16 cellular contexts compared by ENCODE assay signal in the genomic region with DNA sequence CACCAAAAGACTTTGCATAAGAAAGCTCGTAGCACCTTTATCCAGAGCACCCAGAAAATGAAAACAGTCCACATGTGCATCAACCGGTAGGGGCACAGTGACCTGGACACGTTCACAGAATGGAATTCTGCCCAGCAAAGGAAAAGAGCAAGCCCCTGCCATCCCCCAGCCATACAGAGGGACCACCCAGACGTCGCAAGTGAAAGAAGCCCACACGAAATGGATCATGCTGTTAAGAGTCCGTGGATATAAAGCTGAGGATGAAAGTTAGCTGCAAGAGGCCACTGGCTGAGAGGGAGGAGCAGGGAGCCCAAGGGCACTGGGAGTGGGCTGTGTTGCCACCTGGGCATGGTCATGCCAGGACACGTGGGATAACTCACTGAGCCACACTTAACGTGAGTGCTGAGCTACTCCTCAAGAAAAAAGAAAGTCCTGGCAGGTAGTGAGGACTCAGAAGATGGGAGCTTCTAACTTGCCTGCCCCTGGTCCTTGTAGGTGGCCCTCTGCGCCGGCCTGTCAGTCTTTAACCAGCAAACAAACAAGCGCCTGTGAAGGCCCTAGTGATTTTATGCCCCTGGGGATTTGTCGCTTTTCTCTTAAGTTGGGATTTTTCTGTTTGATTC.
DNase-seq lines count a peak whose midpoint lies in the region; ATAC-seq and TF ChIP-seq lines count a peak whose summit lies in the region.
"Had no signal": no experiment of that assay in that cellular context is flagged by ENCODE, and none has a peak within 500 bp of the region (broad histone marks: within the 10 kb centered on the region; RNA-seq: fewer than 3 reads in every experiment).

No MANE protein-coding gene starts in this region.

- peaks cover 23% of the 10 kb centered on the region for H3K4me1 ChIP-seq in body of pancreas
- peaks cover 15% of the 10 kb centered on the region for H3K4me1 ChIP-seq in smooth muscle cell (ENCODE audit: low read depth)
- H3K4me1 ChIP-seq: lower lobe of right lung had no signal

- H3K9me3 ChIP-seq in body of pancreas (no peaks in the 10 kb centered on the region), smooth muscle cell (replicated peaks; ENCODE audit: low read depth) (no peaks in the 10 kb centered on the region)
- H3K9me3 ChIP-seq: esophagus squamous epithelium had no signal

- peak overlapping the region; percentile 42 for H3K4me2 ChIP-seq in smooth muscle cell

- H3K36me3 ChIP-seq in H7 (replicated peaks; ENCODE audit: control insufficient read depth, insufficient read depth, low read length) (no peaks in the 10 kb centered on the region), body of pancreas (replicated peaks in 1 of 2; ENCODE audit: insufficient read depth in 1 of 2, low read depth in 2 of 2) (no peaks in the 10 kb centered on the region), smooth muscle cell (ENCODE audit: low read depth) (no peaks in the 10 kb centered on the region)
- H3K36me3 ChIP-seq: esophagus squamous epithelium, lower lobe of right lung had no signal

- no peaks in the 10 kb centered on the region for H4K20me1 ChIP-seq in smooth muscle cell (ENCODE audit: low read depth)

- no peaks in the 10 kb centered on the region for H3K79me2 ChIP-seq in smooth muscle cell (ENCODE audit: low read depth)

- intact Hi-C loops in body of pancreas (cut with DNase I): no loop called here

- no peak for TF ChIP-seq POLR2A in body of pancreas (IDR thresholded peaks at IDR 0.05)

- whole genome bisulfite sequencing in body of pancreas, 2 donors: 42 to 48% methylated on average over 13 of the region's 13 CpGs
- WGBS in smooth muscle cell (ENCODE audit: low lambda C conversion rate): 86% methylated on average over 13 of the region's 13 CpGs

- H3K9ac ChIP-seq in smooth muscle cell (ENCODE audit: low read depth): no peak overlapping the region

- TF ChIP-seq CTCF in body of pancreas (IDR thresholded peaks at IDR 0.05): no peak
- no peak for TF ChIP-seq CTCF in smooth muscle cell (IDR thresholded peaks at IDR 0.05; ENCODE audit: borderline replicate concordance, insufficient read depth, poor library complexity, severe bottlenecking)
- TF ChIP-seq CTCF in GM20000 (IDR thresholded peaks at IDR 0.05; ENCODE audit: extremely low read depth, missing control alignments): no peak

- no peaks in the 10 kb centered on the region for H3F3A ChIP-seq in smooth muscle cell (ENCODE audit: low read depth)

- peak; percentile 26 for DNase-seq in H7
- DNase-seq in body of pancreas: peak in 3 of 4 donors; percentile 16 to 53 (median 41)
- peak; percentile 73 for DNase-seq in mesenteric fat pad (ENCODE audit: low spot score)
- no peak for DNase-seq in smooth muscle cell (lab: John Stamatoyannopoulos, UW; ENCODE audit: unreplicated experiment)
- no peak for DNase-seq in GM20000 (ENCODE audit: low spot score)
- DNase-seq in SHP77 treated with DMSO at 0.1 percent for 48 hours (lab: John Stamatoyannopoulos, UW): no peak
- DNase-seq: activated CD4-positive, CD25-positive, alpha-beta regulatory T cell; CD8-positive, alpha-beta T cell; DMS53; effector memory CD4-positive, alpha-beta T cell; esophagus squamous epithelium; lower lobe of right lung; NCI-H2227 treated with DMSO at 0.1 percent for 48 hours; stimulated activated CD4-positive, alpha-beta T cell treated with anti-CD3 and anti-CD28 coated beads, Interleukin-4, amount 100 ng/mL, for 24 hours; T-helper 9 cell had no signal

- H3K27ac ChIP-seq in body of pancreas: peak overlapping the region in 1 of 4 donors; percentile 18
- H3K27ac ChIP-seq in smooth muscle cell (ENCODE audit: low read depth): no peak overlapping the region

- H3K27me3 ChIP-seq in H7 (ENCODE audit: control insufficient read depth, insufficient read depth, low read length) (no peaks in the 10 kb centered on the region), body of pancreas (no peaks in the 10 kb centered on the region), smooth muscle cell (ENCODE audit: low read depth) (peaks cover 4% of the 10 kb centered on the region)

- peak overlapping the region; percentile 75 for H2AFZ ChIP-seq in smooth muscle cell (ENCODE audit: low read depth)

- peak; percentile 39 for ATAC-seq in body of pancreas
- no peak for ATAC-seq in HG03460 (IDR thresholded peaks at IDR 0.05; ENCODE audit: unreplicated experiment)
- ATAC-seq: CD8-positive, alpha-beta T cell had no signal

- H3K4me3 ChIP-seq in H7 (ENCODE audit: insufficient read depth, low read depth, low read length) (no peak overlapping the region), body of pancreas (no peak overlapping the region), smooth muscle cell (no peak overlapping the region)
- H3K4me3 ChIP-seq: lower lobe of right lung had no signal

Comparison
In these comparisons a context has a peak if more than half of its experiments do, and no peak if none do; other contexts are left out.
1. DNase-seq: peak in H7 (single experiment), body of pancreas (3 of 4) and mesenteric fat pad (single experiment); none in smooth muscle cell (single experiment), GM20000 (single experiment) and SHP77 treated with DMSO at 0.1 percent for 48 hours (single experiment).